16 cellular contexts compared by ENCODE assay signal in the genomic region with DNA sequence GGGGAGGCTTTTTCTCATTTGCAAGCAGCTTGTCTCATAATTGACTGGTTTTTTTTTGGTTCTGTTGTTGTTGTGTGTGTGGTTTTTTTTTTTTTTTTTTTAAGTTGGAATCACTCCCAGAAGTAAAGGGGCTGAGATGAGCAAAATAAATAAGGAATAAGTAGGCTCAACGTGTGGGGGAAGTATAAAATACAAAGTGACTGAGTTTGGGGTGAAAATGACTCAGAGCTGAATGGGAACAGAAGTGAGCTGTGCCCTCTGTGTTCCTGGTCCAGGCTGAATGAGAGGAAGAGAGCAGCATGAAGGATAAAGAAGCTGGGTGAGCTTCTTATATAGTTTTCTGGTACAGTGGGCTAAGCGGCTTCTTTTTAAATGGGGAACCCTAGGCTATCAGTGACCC.
DNase-seq lines count a peak whose midpoint lies in the region; ATAC-seq and TF ChIP-seq lines count a peak whose summit lies in the region.
"Had no signal": no experiment of that assay in that cellular context is flagged by ENCODE, and none has a peak within 500 bp of the region (broad histone marks: within the 10 kb centered on the region; RNA-seq: fewer than 3 reads in every experiment).

No MANE protein-coding gene starts in this region.

- H3K27ac ChIP-seq in sigmoid colon = no peak overlapping the region
- H3K27ac ChIP-seq: right lobe of liver, upper lobe of left lung had no signal

- DNase-seq in EH (ENCODE audit: low read depth) (peak; percentile 30), NCI-H446 treated with DMSO at 0.1 percent for 48 hours (lab: John Stamatoyannopoulos, UW) (peak; percentile 51), fibroblast of peridontal ligament (ENCODE audit: extremely low read depth) (peak; percentile 23), sciatic nerve (ENCODE audit: low spot score) (no peak), posterior cingulate gyrus (no peak), sigmoid colon (no peak)
- DNase-seq: activated CD4-positive, alpha-beta memory T cell treated with anti-CD3 and anti-CD28 coated beads, Interleukin-2, amount 10 ng/mL, durations not matched to agents 7 days and 5 days; amniotic stem cell; NCI-H1417; OCI-M1; right lobe of liver; SK-N-SH; upper lobe of left lung had no signal

- no peaks in the 10 kb centered on the region for H3K9me3 ChIP-seq in sigmoid colon
- H3K9me3 ChIP-seq: right lobe of liver, SK-N-SH, upper lobe of left lung had no signal

- TF ChIP-seq POLR2A in sigmoid colon (IDR thresholded peaks at IDR 0.05) = no peak

- no peaks in the 10 kb centered on the region for H3K36me3 ChIP-seq in sigmoid colon
- H3K36me3 ChIP-seq: right lobe of liver, upper lobe of left lung had no signal

- H3K27me3 ChIP-seq in sigmoid colon = no peaks in the 10 kb centered on the region
- H3K27me3 ChIP-seq: right lobe of liver, upper lobe of left lung had no signal

- no peak overlapping the region for H3K4me3 ChIP-seq in sigmoid colon
- H3K4me3 ChIP-seq: right lobe of liver, upper lobe of left lung had no signal

- no peaks in the 10 kb centered on the region for H3K4me1 ChIP-seq in sigmoid colon
- H3K4me1 ChIP-seq: right lobe of liver, upper lobe of left lung had no signal

- WGBS in sigmoid colon, 2 donors = 51 to 52% methylated on average over 2 of the region's 2 CpGs

- intact Hi-C loops in sciatic nerve (cut with DNase I) = no loop called here
- intact Hi-C loops in posterior cingulate gyrus (cut with DNase I) = no loop called here
- intact Hi-C loops in sigmoid colon (cut with DNase I) = no loop called here

- ATAC-seq in sciatic nerve = peak; percentile 41
- no peak for ATAC-seq in HG02970 (IDR thresholded peaks at IDR 0.05; ENCODE audit: low FRiP score, unreplicated experiment)
- no peak for ATAC-seq in GM19023 (IDR thresholded peaks at IDR 0.05; ENCODE audit: unreplicated experiment)
- ATAC-seq: natural killer cell treated with Interleukin-12 subunit alpha and Interleukin-12 subunit beta and Interleukin-15 and Interleukin-18, amount 100 ng/mL, for 72 hours had no signal

- TF ChIP-seq EP300 in sigmoid colon (IDR thresholded peaks at IDR 0.05) = no peak

- TF ChIP-seq CTCF in sigmoid colon (IDR thresholded peaks at IDR 0.05) = no peak

Comparison
In these comparisons a context has a peak if more than half of its experiments do, and no peak if none do; other contexts are left out.
1. DNase-seq: peak in EH (single experiment), NCI-H446 treated with DMSO at 0.1 percent for 48 hours (single experiment) and fibroblast of peridontal ligament (single experiment); none in sciatic nerve (single experiment), posterior cingulate gyrus (0 of 10) and sigmoid colon (single experiment).